In the genomic region with DNA sequence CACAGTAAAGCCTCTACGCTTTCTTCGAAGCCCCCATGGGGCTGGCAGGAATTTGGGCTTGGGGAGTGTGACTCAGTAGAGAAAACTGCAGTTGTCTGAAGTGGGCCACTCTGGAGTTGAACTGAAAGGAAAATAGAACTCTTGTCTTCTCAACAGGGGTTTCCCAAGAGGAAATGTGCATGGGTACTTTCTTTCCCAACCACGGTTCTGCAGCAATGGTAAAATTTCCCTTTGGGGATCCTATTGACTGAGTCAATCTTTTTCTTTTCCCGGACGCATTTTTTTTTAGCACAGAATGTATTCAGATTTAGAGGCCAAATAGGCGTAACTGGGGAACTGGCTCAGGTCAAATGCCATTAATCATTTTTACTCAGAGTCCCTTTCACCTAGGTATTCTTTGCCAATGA, we compare ENCODE assay signal across 14 cellular contexts.
"Had no signal": no experiment of that assay in that cellular context is flagged by ENCODE, and none has a peak within 500 bp of the region (broad histone marks: within the 10 kb centered on the region; RNA-seq: fewer than 3 reads in every experiment).

No MANE protein-coding gene starts in this region.

- H3K9me3 ChIP-seq: colonic mucosa, gastroesophageal sphincter had no signal

- H3K4me3 ChIP-seq: cardiac muscle cell, colonic mucosa, gastroesophageal sphincter had no signal

- H3K79me2 ChIP-seq: parathyroid adenoma had no signal

- H3K4me3 Mint-ChIP-seq: activated T-cell treated with anti-CD3 and anti-CD28 coated beads, Interleukin-2, amount 50 U/mL, for 24 hours had no signal

- H3K27me3 ChIP-seq: cardiac muscle cell, colonic mucosa, gastroesophageal sphincter had no signal

- H3K4me1 ChIP-seq: colonic mucosa, gastroesophageal sphincter, parathyroid adenoma had no signal

- H3K27ac ChIP-seq: cardiac muscle cell, colonic mucosa, gastroesophageal sphincter, parathyroid adenoma had no signal

- H3K27ac Mint-ChIP-seq: activated naive CD4-positive, alpha-beta T cell treated with anti-CD3 and anti-CD28 coated beads, Interleukin-2, amount 50 U/mL, for 72 hours; activated T-cell treated with anti-CD3 and anti-CD28 coated beads, Interleukin-2, amount 50 U/mL, for 24 hours had no signal

- H3K9ac ChIP-seq: parathyroid adenoma had no signal

- DNase-seq: activated CD4-positive, alpha-beta T cell treated with anti-CD3 and anti-CD28 coated beads, Interleukin-2, amount 50 U/mL, for 4 hours; activated effector memory CD4-positive, alpha-beta T cell treated with anti-CD3 and anti-CD28 coated beads, Interleukin-2, amount 50 U/mL, for 16 hours; activated T-cell treated with anti-CD3 and anti-CD28 coated beads, Interleukin-2, amount 50 U/mL, for 24 hours; amygdala; colonic mucosa; kidney glomerular epithelial cell; midbrain; small intestine; T-helper 2 cell had no signal

- H3K36me3 ChIP-seq: cardiac muscle cell, colonic mucosa, gastroesophageal sphincter had no signal

- FAIRE-seq: endothelial cell of umbilical vein, small intestine had no signal

- H2AFZ ChIP-seq: parathyroid adenoma had no signal
